Comparison of ENCODE assay signal across 10 cellular contexts in the genomic region with DNA sequence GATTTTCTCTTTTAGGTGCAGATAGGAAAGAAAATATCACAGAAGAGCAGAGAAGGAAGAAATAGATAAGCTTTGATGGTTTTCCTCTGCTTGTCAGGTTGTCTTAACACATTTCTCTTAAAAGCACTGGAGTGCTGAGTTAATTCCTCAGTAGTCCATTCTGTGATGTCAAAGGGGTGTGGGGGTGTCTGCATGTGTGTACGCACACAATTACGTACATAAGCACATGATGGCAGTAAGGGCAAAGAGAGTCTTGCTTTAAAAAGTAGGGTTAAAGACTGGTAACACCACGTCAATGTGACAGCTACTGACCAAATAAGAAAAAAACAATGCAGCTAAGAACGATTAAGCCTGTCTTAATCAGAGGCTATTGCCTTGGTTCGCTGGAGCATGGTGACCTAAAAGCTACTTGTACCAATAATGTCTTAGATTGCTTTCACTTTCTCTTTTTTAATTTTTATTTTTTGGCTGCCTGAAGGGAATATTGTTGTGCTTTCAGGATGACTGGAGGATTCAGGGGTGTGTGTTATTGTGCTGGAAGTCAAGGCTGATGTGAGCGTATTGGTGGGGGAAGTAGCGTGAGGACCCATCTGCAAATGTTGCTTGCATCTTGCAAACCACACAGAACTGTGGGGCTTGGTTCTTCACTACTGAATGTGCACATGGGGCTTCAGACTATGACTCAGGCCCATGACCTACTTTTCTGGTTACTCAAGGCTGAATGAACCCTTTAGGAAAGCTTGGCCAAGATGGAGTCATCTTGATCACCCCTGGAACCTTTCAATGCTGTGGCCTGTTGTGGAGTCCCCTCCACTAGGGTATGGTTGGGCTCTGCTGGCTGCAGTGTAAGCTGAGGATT.
DNase-seq lines count a peak whose midpoint lies in the region; ATAC-seq and TF ChIP-seq lines count a peak whose summit lies in the region.
"Had no signal": no experiment of that assay in that cellular context is flagged by ENCODE, and none has a peak within 500 bp of the region (broad histone marks: within the 10 kb centered on the region; RNA-seq: fewer than 3 reads in every experiment).

No MANE protein-coding gene starts in this region.

- no peaks in the 10 kb centered on the region for H3K36me3 Mint-ChIP-seq in activated T-helper 17 cell treated with anti-CD3 and anti-CD28 coated beads, Interleukin-2, amount 50 U/mL, for 72 hours (ENCODE audit: low read depth)

- TF ChIP-seq CTCF in AG04450 (IDR thresholded peaks at IDR 0.05; ENCODE audit: low read depth, low read length): no peak

- peak overlapping the region; percentile 68 for H3K27ac Mint-ChIP-seq in activated T-helper 17 cell treated with anti-CD3 and anti-CD28 coated beads, Interleukin-2, amount 50 U/mL, for 72 hours

- CTCF ChIA-PET in AG04450 (lab: Charles Lee): no interaction called here

- H3K4me1 Mint-ChIP-seq in activated T-helper 17 cell treated with anti-CD3 and anti-CD28 coated beads, Interleukin-2, amount 50 U/mL, for 72 hours: peaks cover 11% of the 10 kb centered on the region

- H3K36me3 ChIP-seq in H7 (replicated peaks; ENCODE audit: control insufficient read depth, insufficient read depth, low read length): no peaks in the 10 kb centered on the region
- H3K36me3 ChIP-seq: lower lobe of right lung had no signal

- POLR2A ChIA-PET in AG04450 (lab: Yijun Ruan, JAX): interaction anchor here (0.5 kb wide), 1 partner anchor 117 kb away, joined by 9 read pairs; no protein-coding TSS in a partner anchor

- H3K4me3 ChIP-seq in AG04450 (ENCODE audit: low read depth, low read length): no peak overlapping the region; the same call in 1 of the 2 replicates
- no peak overlapping the region for H3K4me3 ChIP-seq in H7 (ENCODE audit: insufficient read depth, low read depth, low read length)
- H3K4me3 ChIP-seq: lower lobe of right lung had no signal

- peak overlapping the region; percentile 67 for H3K4me3 Mint-ChIP-seq in activated T-helper 17 cell treated with anti-CD3 and anti-CD28 coated beads, Interleukin-2, amount 50 U/mL, for 72 hours

- ATAC-seq in GM19351 (IDR thresholded peaks at IDR 0.05; ENCODE audit: unreplicated experiment): peak; percentile 69
- peak; percentile 98 for ATAC-seq in activated T-helper 17 cell treated with anti-CD3 and anti-CD28 coated beads, Interleukin-2, amount 50 U/mL, for 72 hours (replicated peaks)

- no peaks in the 10 kb centered on the region for H3K9me3 Mint-ChIP-seq in activated T-helper 17 cell treated with anti-CD3 and anti-CD28 coated beads, Interleukin-2, amount 50 U/mL, for 72 hours

- no peak for DNase-seq in AG04450 (ENCODE audit: low read depth, low spot score)
- DNase-seq in kidney tubule cell (ENCODE audit: low spot score): peak; percentile 85
- DNase-seq in NCI-H146 (lab: John Stamatoyannopoulos, UW): no peak
- DNase-seq in HUDEP-2 (lab: John Stamatoyannopoulos, UW; ENCODE audit: unreplicated experiment in 76 of 76): no peak
- no peak for DNase-seq in medulla oblongata (ENCODE audit: extremely low spot score)
- DNase-seq in H7: no peak
- DNase-seq: activated CD4-positive, alpha-beta T cell treated with anti-CD3 and anti-CD28 coated beads for 48 hours; lower lobe of right lung had no signal

- H3K9me3 ChIP-seq in AG04450 (ENCODE audit: control insufficient read depth, insufficient read depth, low read length): no peaks in the 10 kb centered on the region
- H3K9me3 ChIP-seq: lower lobe of right lung had no signal

- no peaks in the 10 kb centered on the region for H3K27me3 Mint-ChIP-seq in activated T-helper 17 cell treated with anti-CD3 and anti-CD28 coated beads, Interleukin-2, amount 50 U/mL, for 72 hours

- H3K27ac ChIP-seq in AG04450 (ENCODE audit: low read depth, low read length): peak overlapping the region; percentile 53
- H3K27ac ChIP-seq: lower lobe of right lung had no signal

- H3K27me3 ChIP-seq in AG04450 (ENCODE audit: control insufficient read depth, insufficient read depth, low read length) (no peaks in the 10 kb centered on the region), H7 (ENCODE audit: control insufficient read depth, insufficient read depth, low read length) (no peaks in the 10 kb centered on the region)
